27 cellular contexts compared by ENCODE assay signal in genomic region chr13:48316826-48317510, GRCh38. TPM values are rescaled to one million over a fixed set of nuclear protein-coding genes. Genes with fewer than 3 reads are reported as not detected.
DNase-seq lines count a peak whose midpoint lies in the region; ATAC-seq and TF ChIP-seq lines count a peak whose summit lies in the region.
"Had no signal": no experiment of that assay in that cellular context is flagged by ENCODE, and none has a peak within 500 bp of the region (broad histone marks: within the 10 kb centered on the region; RNA-seq: fewer than 3 reads in every experiment).

No MANE protein-coding gene starts in this region.

- no peak overlapping the region for H2BK15ac ChIP-seq in neuronal stem cell (ENCODE audit: low read length)

- H3K4me1 Mint-ChIP-seq in CD4-positive, alpha-beta T cell (ENCODE audit: low read depth), result peaks cover 49% of the 10 kb centered on the region
- H3K4me1 Mint-ChIP-seq: neural crest cell had no signal

- H4K91ac ChIP-seq in neuronal stem cell (ENCODE audit: low read depth, low read length, poor library complexity), result no peak overlapping the region

- intact Hi-C loops in heart right ventricle (cut with DNase I) (no loop called here), cardiac septum (cut with DNase I) (no loop called here), aorta (cut with DNase I) (no loop called here)
- intact Hi-C loops in CD4-positive, alpha-beta T cell (cut with DNase I, micrococcal nuclease), result no loop called here

- H3K18ac ChIP-seq in neuronal stem cell (ENCODE audit: low read length), result no peak overlapping the region

- CTCF ChIA-PET in CD4-positive, alpha-beta T cell (lab: Charles Lee), result no interaction called here

- no peak for TF ChIP-seq CTCF in heart right ventricle (IDR thresholded peaks at IDR 0.05)
- TF ChIP-seq CTCF in CD4-positive, alpha-beta T cell (IDR thresholded peaks at IDR 0.05), result no peak

- H3K27me3 ChIP-seq in heart right ventricle (no peaks in the 10 kb centered on the region), neuronal stem cell (ENCODE audit: control insufficient read depth in 3 of 3, insufficient read depth in 3 of 3, low read depth in 1 of 3, low read length in 3 of 3) (no peaks in the 10 kb centered on the region), aorta (ENCODE audit: control insufficient read depth in 1 of 2, insufficient read depth in 2 of 2, low read length in 1 of 2) (no peaks in the 10 kb centered on the region)
- H3K27me3 ChIP-seq in CD4-positive, alpha-beta T cell (ENCODE audit: control insufficient read depth, insufficient read depth, low read length), result no peaks in the 10 kb centered on the region
- H3K27me3 ChIP-seq: BE2C had no signal

- H3K4me3 ChIP-seq in heart right ventricle, result peak overlapping the region in 3 of 10 donors; percentile 30 to 40 (median 37)
- peak overlapping the region in 1 of 2 donors; percentile 30 for H3K4me3 ChIP-seq in neuronal stem cell (ENCODE audit: low read length in 2 of 2)
- no peak overlapping the region for H3K4me3 ChIP-seq in aorta (ENCODE audit: low read length in 2 of 2)
- H3K4me3 ChIP-seq: A549 had no signal

- POLR2A ChIA-PET in CD4-positive, alpha-beta T cell (lab: Charles Lee), result no interaction called here

- no peaks in the 10 kb centered on the region for H3K9me3 Mint-ChIP-seq in CD4-positive, alpha-beta T cell

- H2BK5ac ChIP-seq in neuronal stem cell (ENCODE audit: low read length), result peak overlapping the region; percentile 53

- H2AFZ ChIP-seq in neuronal stem cell (ENCODE audit: low read length), result no peak overlapping the region

- H3K79me1 ChIP-seq in neuronal stem cell (ENCODE audit: low read depth, low read length), result peaks cover 12% of the 10 kb centered on the region

- peak overlapping the region; percentile 38 for H3K14ac ChIP-seq in neuronal stem cell (ENCODE audit: low read length)

- H3K4me2 ChIP-seq in neuronal stem cell (ENCODE audit: insufficient read depth, low read length, poor library complexity, severe bottlenecking), result no peak overlapping the region
- H3K4me2 ChIP-seq: A549, SK-N-SH had no signal

- H3K23ac ChIP-seq in neuronal stem cell (ENCODE audit: low read depth, low read length, poor library complexity), result no peak overlapping the region

- no peak overlapping the region for H2AK5ac ChIP-seq in neuronal stem cell (ENCODE audit: low read depth, low read length)

- H3K9ac ChIP-seq in neuronal stem cell (ENCODE audit: low read depth, low read length, poor library complexity), result peak overlapping the region; percentile 44
- H3K9ac ChIP-seq: SK-N-SH had no signal

- no peak overlapping the region for H4K8ac ChIP-seq in neuronal stem cell (ENCODE audit: low read depth, low read length)

- no peak overlapping the region for H3K4me3 Mint-ChIP-seq in CD4-positive, alpha-beta T cell
- H3K4me3 Mint-ChIP-seq: activated CD8-positive, alpha-beta memory T cell treated with anti-CD3 and anti-CD28 coated beads, Interleukin-2, amount 10 ng/mL, durations not matched to agents 7 days and 5 days; neural crest cell had no signal

- peaks cover 4% of the 10 kb centered on the region for H3K27me3 Mint-ChIP-seq in CD4-positive, alpha-beta T cell
- H3K27me3 Mint-ChIP-seq: activated CD8-positive, alpha-beta memory T cell treated with anti-CD3 and anti-CD28 coated beads, Interleukin-2, amount 10 ng/mL, durations not matched to agents 7 days and 5 days had no signal

- peaks cover 49% of the 10 kb centered on the region for H3K36me3 Mint-ChIP-seq in CD4-positive, alpha-beta T cell (ENCODE audit: low read depth)

- H3K9me3 ChIP-seq in heart right ventricle (peaks cover 0 to 25% (median 2%) of the 10 kb centered on the region in 11 donors), neuronal stem cell (replicated peaks in 1 of 2; ENCODE audit: control insufficient read depth in 2 of 2, insufficient read depth in 1 of 2, low read depth in 1 of 2, low read length in 2 of 2) (peaks cover 14 to 32% of the 10 kb centered on the region in 2 donors), aorta (ENCODE audit: control insufficient read depth, low read length) (no peaks in the 10 kb centered on the region)
- peaks cover 4% of the 10 kb centered on the region for H3K9me3 ChIP-seq in CD4-positive, alpha-beta T cell (ENCODE audit: control insufficient read depth, low read length)
- H3K9me3 ChIP-seq: BE2C had no signal

- 90% methylated on average over 43 of the region's 43 CpGs for WGBS in heart right ventricle, 2 donors
- WGBS in neuronal stem cell (ENCODE audit: extremely low coverage in 2 of 2, insufficient read length in 2 of 2, insufficient replicate concordance in 1 of 2), 2 donors, result no CpG with 5 or more reads among the region's 43 CpGs
- WGBS in aorta, 2 donors, result 86 to 88% methylated on average over 43 of the region's 43 CpGs

- H2BK120ac ChIP-seq in neuronal stem cell (ENCODE audit: low read depth, low read length), result no peak overlapping the region

- DNase-seq in heart right ventricle (peak in 1 of 2 donors; percentile 22), cardiac septum (ENCODE audit: low spot score) (no peak), neuronal stem cell (ENCODE audit: low spot score) (no peak), aorta (no peak), DMS 273 (lab: John Stamatoyannopoulos, UW; ENCODE audit: unreplicated experiment) (no peak)
- no peak for DNase-seq in CD4-positive, alpha-beta T cell
- DNase-seq: activated CD4-positive, alpha-beta T cell treated with anti-CD3 and anti-CD28 coated beads, Interleukin-2, amount 50 U/mL, for 1 hour; activated CD8-positive, alpha-beta memory T cell treated with anti-CD3 and anti-CD28 coated beads, Interleukin-2, amount 10 ng/mL, durations not matched to agents 7 days and 5 days; activated naive CD4-positive, alpha-beta T cell treated with anti-CD3 and anti-CD28 coated beads, Interleukin-2, amount 50 U/mL, for 16 hours; BE2C; caudate nucleus; COR-L47; dermis blood vessel endothelial cell; IMR-90; midbrain; NCI-H1105; NCI-H2029; NCI-H774; RPMI8226; SK-N-SH; WERI-Rb-1 had no signal

- H2BK12ac ChIP-seq in neuronal stem cell (ENCODE audit: low read length), result peak overlapping the region; percentile 58

- peak in 7 of 8 donors; percentile 8 to 39 (median 19) for ATAC-seq in heart right ventricle
- ATAC-seq in esophagus mucosa, result peak; percentile 38
- ATAC-seq in aorta (ENCODE audit: low FRiP score), result peak; percentile 7
- ATAC-seq in CD4-positive, alpha-beta T cell (ENCODE audit: poor library complexity), result no peak
- no peak for ATAC-seq in GM19035 (IDR thresholded peaks at IDR 0.05; ENCODE audit: unreplicated experiment)
- ATAC-seq: A549; activated CD8-positive, alpha-beta memory T cell treated with anti-CD3 and anti-CD28 coated beads, Interleukin-2, amount 10 ng/mL, durations not matched to agents 7 days and 5 days; HCT116 had no signal

- peaks cover 0 to 73% (median 4%) of the 10 kb centered on the region in 9 donors for H3K36me3 ChIP-seq in heart right ventricle
- H3K36me3 ChIP-seq in neuronal stem cell (replicated peaks in 1 of 2; ENCODE audit: control insufficient read depth in 2 of 2, insufficient read depth in 2 of 2, low read length in 2 of 2), result peaks cover 7 to 52% of the 10 kb centered on the region in 2 donors
- no peaks in the 10 kb centered on the region for H3K36me3 ChIP-seq in aorta (ENCODE audit: control insufficient read depth in 1 of 2, insufficient read depth in 2 of 2, low read length in 1 of 2)
- H3K36me3 ChIP-seq: WERI-Rb-1 had no signal

- peak overlapping the region; percentile 11 to 80 (median 54) for H3K27ac ChIP-seq in heart right ventricle
- H3K27ac ChIP-seq in neuronal stem cell (replicated peaks; ENCODE audit: low read length), result no peak overlapping the region
- H3K27ac ChIP-seq in aorta (ENCODE audit: low read depth in 1 of 2, low read length in 2 of 2), result no peak overlapping the region
- H3K27ac ChIP-seq in CD4-positive, alpha-beta T cell (ENCODE audit: low read depth, low read length), result no peak overlapping the region
- H3K27ac ChIP-seq: A549, left lung, WERI-Rb-1 had no signal

- peaks cover 0 to 35% (median 19%) of the 10 kb centered on the region in 9 donors for H3K4me1 ChIP-seq in heart right ventricle
- no peaks in the 10 kb centered on the region for H3K4me1 ChIP-seq in neuronal stem cell (ENCODE audit: control insufficient read depth in 2 of 2, insufficient read depth in 1 of 2, low read depth in 1 of 2, low read length in 2 of 2)
- no peaks in the 10 kb centered on the region for H3K4me1 ChIP-seq in aorta (ENCODE audit: control insufficient read depth in 1 of 2, insufficient read depth in 2 of 2, low read length in 2 of 2)
- H3K4me1 ChIP-seq: A549, BE2C had no signal

- no peak overlapping the region for H3K27ac Mint-ChIP-seq in CD4-positive, alpha-beta T cell
- H3K27ac Mint-ChIP-seq: activated CD8-positive, alpha-beta memory T cell treated with anti-CD3 and anti-CD28 coated beads, Interleukin-2, amount 10 ng/mL, durations not matched to agents 7 days and 5 days had no signal

- H3K4ac ChIP-seq in neuronal stem cell (ENCODE audit: low read length), result no peak overlapping the region

RNA-seq across cellular contexts. Expression of gene RB1, which starts 13.4 kb away (rescaled TPM):
- total RNA-seq in heart right ventricle (10 to 100 TPM; 22.3 to 42.0 (median 26.8) TPM), cardiac septum (27.6 TPM), esophagus mucosa (36.1 TPM), aorta (10 to 100 TPM; 38.7 to 45.8 TPM)
- polyA plus RNA-seq in heart right ventricle (10 to 100 TPM; 12.1 to 12.3 TPM), aorta (10 to 100 TPM; 14.7 to 38.3 TPM)
- polyA plus RNA-seq in neuronal stem cell (2013, experiment 1 of 2), result 25.4 TPM
- 25.5 TPM for polyA plus RNA-seq in neuronal stem cell (2013, experiment 2 of 2)
- total RNA-seq in CD4-positive, alpha-beta T cell, result 10 to 100 TPM; 14.9 to 18.4 TPM

Comparison
In these comparisons a context has a peak if more than half of its experiments do, and no peak if none do; other contexts are left out.
1. ATAC-seq: peak in heart right ventricle (7 of 8), esophagus mucosa (single experiment) and aorta (single experiment); none in CD4-positive, alpha-beta T cell (single experiment) and GM19035 (single experiment).
2. H3K27ac ChIP-seq: peak in heart right ventricle (10 of 10); none in neuronal stem cell (single experiment), aorta (0 of 2) and CD4-positive, alpha-beta T cell (single experiment).